Comparison of ENCODE assay signal across 9 cellular contexts in the genomic region with DNA sequence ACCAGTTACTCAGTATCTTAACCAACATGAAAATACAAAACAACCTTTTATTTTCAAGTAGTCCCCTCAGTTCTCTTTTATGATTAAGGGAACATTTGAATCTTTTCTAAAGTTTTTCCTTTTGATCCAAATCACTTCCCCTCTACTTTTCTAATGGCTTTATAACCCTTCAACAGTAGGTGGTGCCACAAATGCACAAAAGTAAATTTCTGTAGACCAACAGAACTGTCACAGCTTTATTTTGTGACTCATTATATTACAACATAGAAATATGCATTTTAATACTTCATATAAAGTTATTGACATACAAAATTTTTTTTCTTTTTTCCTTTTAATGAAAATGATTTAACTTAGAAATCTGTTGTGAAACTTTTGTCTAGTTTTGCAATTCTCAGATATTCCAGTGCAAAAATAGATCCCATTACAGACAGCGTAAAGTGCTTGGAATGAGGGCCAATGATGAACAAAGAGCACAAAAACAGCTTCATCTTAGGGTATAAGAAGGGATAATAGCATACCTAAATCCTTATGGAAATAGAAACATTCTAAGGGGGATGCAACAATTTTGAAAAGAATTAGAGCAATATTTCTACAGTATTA. TPM values are rescaled to one million over a fixed set of nuclear protein-coding genes. Genes with fewer than 3 reads are reported as not detected.
DNase-seq lines count a peak whose midpoint lies in the region; ATAC-seq, FAIRE-seq and TF ChIP-seq lines count a peak whose summit lies in the region.
"Had no signal": no experiment of that assay in that cellular context is flagged by ENCODE, and none has a peak within 500 bp of the region (broad histone marks: within the 10 kb centered on the region; RNA-seq: fewer than 3 reads in every experiment).

No MANE protein-coding gene starts in this region.

- POLR2A ChIA-PET in Panc1 (lab: Charles Lee): no interaction called here

- DNase-seq in GM12865 (ENCODE audit: low read depth) (peak; percentile 38), Panc1 (ENCODE audit: low read depth, low spot score) (no peak), foreskin fibroblast (peak in 1 of 2 donors; percentile 58), NCI-H146 treated with DMSO at 0.1 percent for 48 hours (lab: John Stamatoyannopoulos, UW; ENCODE audit: unreplicated experiment) (no peak), UCSD-AML1 (lab: John Stamatoyannopoulos, UW; ENCODE audit: unreplicated experiment) (no peak), GM19239 (ENCODE audit: insufficient read length, low spot score) (no peak)

- no TSS peak for BruUV-seq in Panc1 (replicated peaks; lab: Mats Ljungman, UMichigan)

- in situ Hi-C loops in Panc1 (cut with HindIII; ENCODE audit: low pct_unique_long_range_greater_than_20kb, low sequenced_read_pairs): no loop called here

- intact Hi-C loops in Panc1 (cut with micrococcal nuclease; ENCODE audit: unreplicated experiment): loop anchor here (2.0 kb wide), 1 partner anchor 634 kb away; no protein-coding TSS in a partner anchor

- CTCF ChIA-PET in Panc1 (lab: Charles Lee): no interaction called here

- no peaks in the 10 kb centered on the region; the same call in 1 of the 2 replicates for H3K36me3 ChIP-seq in Panc1 (ENCODE audit: control insufficient read depth, insufficient read depth, low read length)

- peak; percentile 49 for ATAC-seq in HG02884 (IDR thresholded peaks at IDR 0.05; ENCODE audit: unreplicated experiment)
- no peak; the same call in 1 of the 2 replicates for ATAC-seq in Panc1
- ATAC-seq in HG03108 (IDR thresholded peaks at IDR 0.05; ENCODE audit: unreplicated experiment): no peak

- FAIRE-seq in GM19239 (lab: Jason Lieb, UNC): no peak

- TF ChIP-seq CTCF in GM12865 (IDR thresholded peaks at IDR 0.05; ENCODE audit: insufficient read depth, low read depth, low read length, missing control alignments): peak; percentile 32
- TF ChIP-seq CTCF in Panc1 (IDR thresholded peaks at IDR 0.05): peak; percentile 52; the same call in 1 of the 2 replicates
- TF ChIP-seq CTCF in foreskin fibroblast (IDR thresholded peaks at IDR 0.05; ENCODE audit: low read depth, low read length): peak; percentile 43

- H3K4me3 ChIP-seq in GM12865 (ENCODE audit: low read depth, low read length) (no peak overlapping the region), Panc1 (ENCODE audit: low read depth in 2 of 2, low read length in 2 of 2) (no peak overlapping the region), foreskin fibroblast (ENCODE audit: low read depth in 1 of 2, low read length in 2 of 2) (no peak overlapping the region)
- H3K4me3 ChIP-seq: skin epidermis had no signal

- no peaks in the 10 kb centered on the region for H3K27me3 ChIP-seq in Panc1 (ENCODE audit: control insufficient read depth, insufficient read depth, low read length)

- H3K4me1 ChIP-seq in Panc1 (ENCODE audit: control insufficient read depth, insufficient read depth, low read length): no peaks in the 10 kb centered on the region

- no peak overlapping the region for H3K27ac ChIP-seq in Panc1 (ENCODE audit: low read length)
- H3K27ac ChIP-seq: skin epidermis had no signal

- H3K9me3 ChIP-seq in Panc1 (ENCODE audit: control insufficient read depth, insufficient read depth, low read depth, low read length): no peaks in the 10 kb centered on the region

RNA-seq across cellular contexts. Expression of a gene that starts 17.0 kb away (rescaled TPM):
- 1.2 TPM for total RNA-seq in Panc1 (2021; ENCODE audit: unreplicated experiment)
- polyA plus RNA-seq in Panc1 (2012; ENCODE audit: insufficient read length): 0.96 TPM

RNA-seq across cellular contexts. Expression of a gene that starts 33.4 kb away (rescaled TPM):
- 17.4 TPM for total RNA-seq in Panc1 (2021; ENCODE audit: unreplicated experiment)
- 11.6 TPM for polyA plus RNA-seq in Panc1 (2012; ENCODE audit: insufficient read length)
